ENCODE assay signal across 9 cellular contexts in genomic region chr2:23387221-23387550, GRCh38. TPM values are rescaled to one million over a fixed set of nuclear protein-coding genes. Genes with fewer than 3 reads are reported as not detected.
DNase-seq lines count a peak whose midpoint lies in the region; ATAC-seq and TF ChIP-seq lines count a peak whose summit lies in the region.
"Had no signal": no experiment of that assay in that cellular context is flagged by ENCODE, and none has a peak within 500 bp of the region (broad histone marks: within the 10 kb centered on the region; RNA-seq: fewer than 3 reads in every experiment).

No MANE protein-coding gene starts in this region.

- no peak overlapping the region for H2AK5ac ChIP-seq in mesenchymal stem cell (ENCODE audit: low read length, severe bottlenecking)

- H3K4me3 ChIP-seq in right atrium auricular region (peak overlapping the region; percentile 60 to 68), astrocyte of the spinal cord (ENCODE audit: low read depth, low read length) (peak overlapping the region; percentile 46), mesenchymal stem cell (ENCODE audit: insufficient read depth in 1 of 2, low read depth in 1 of 2, low read length in 2 of 2) (peak overlapping the region; percentile 78 to 85)

- DNase-seq in right atrium auricular region (ENCODE audit: low spot score) (no peak), left cardiac atrium (no peak), astrocyte of the spinal cord (ENCODE audit: low read depth, low spot score) (no peak), mesenchymal stem cell (no peak), NCI-H345 treated with DMSO at 0.1 percent for 48 hours (lab: John Stamatoyannopoulos, UW; ENCODE audit: unreplicated experiment) (no peak)
- no peak for DNase-seq in stimulated activated CD4-positive, alpha-beta T cell treated with anti-CD3 and anti-CD28 coated beads, Interleukin-4, amount 100 ng/mL, for 4 hours
- DNase-seq: NCI-H1048 had no signal

- in situ Hi-C loops in astrocyte of the spinal cord (cut with HindIII; ENCODE audit: low sequenced_read_pairs), result no loop called here

- TF ChIP-seq CTCF in right atrium auricular region (IDR thresholded peaks at IDR 0.05) (no peak), astrocyte of the spinal cord (IDR thresholded peaks at IDR 0.05; ENCODE audit: low read depth, low read length) (no peak)

- H3K4me1 ChIP-seq in right atrium auricular region (peaks cover 0 to 21% of the 10 kb centered on the region in 2 donors), mesenchymal stem cell (ENCODE audit: control insufficient read depth, insufficient read depth, low read depth, low read length) (peaks cover 14% of the 10 kb centered on the region)

- no peak overlapping the region for H4K91ac ChIP-seq in mesenchymal stem cell (ENCODE audit: low read length)

- H2AFZ ChIP-seq in mesenchymal stem cell (ENCODE audit: low read depth, low read length), result no peak overlapping the region

- H3K27me3 ChIP-seq in right atrium auricular region (peaks cover 0 to 3% of the 10 kb centered on the region in 2 donors), mesenchymal stem cell (ENCODE audit: control insufficient read depth in 1 of 2, insufficient read depth in 1 of 2, low read length in 2 of 2) (no peaks in the 10 kb centered on the region)

- no peak overlapping the region for H2BK12ac ChIP-seq in mesenchymal stem cell (ENCODE audit: low read length in 2 of 2)

- H3K4me2 ChIP-seq in mesenchymal stem cell (ENCODE audit: low read length, poor library complexity, severe bottlenecking), result peak overlapping the region; percentile 95

- no peak overlapping the region for H3K4ac ChIP-seq in mesenchymal stem cell (ENCODE audit: low read depth in 1 of 2, low read length in 2 of 2)

- H3K27ac ChIP-seq in right atrium auricular region (no peak overlapping the region), mesenchymal stem cell (ENCODE audit: low read length, poor library complexity, severe bottlenecking) (no peak overlapping the region)

- peaks cover 18% of the 10 kb centered on the region for H3K79me1 ChIP-seq in mesenchymal stem cell (replicated peaks; ENCODE audit: low read length, poor library complexity, severe bottlenecking)

- no peak overlapping the region for H4K8ac ChIP-seq in mesenchymal stem cell (ENCODE audit: low read length)

- WGBS in mesenchymal stem cell, result 2% methylated on average over 6 of the region's 9 CpGs

- intact Hi-C loops in left cardiac atrium (cut with DNase I), result no loop called here

- ATAC-seq in left cardiac atrium (no peak), HG02588 (IDR thresholded peaks at IDR 0.05; ENCODE audit: unreplicated experiment) (no peak), HG02571 (IDR thresholded peaks at IDR 0.05; ENCODE audit: unreplicated experiment) (no peak)

- H3K18ac ChIP-seq in mesenchymal stem cell (ENCODE audit: low read depth in 1 of 2, low read length in 2 of 2), result peak overlapping the region in 1 of 2 experiments; percentile 86

- H2BK120ac ChIP-seq in mesenchymal stem cell (ENCODE audit: low read depth, low read length), result no peak overlapping the region

- no peak overlapping the region for H2BK5ac ChIP-seq in mesenchymal stem cell (ENCODE audit: low read depth, low read length, poor library complexity, severe bottlenecking)

- H3K14ac ChIP-seq in mesenchymal stem cell (ENCODE audit: low read length in 2 of 2), result no peak overlapping the region

- H3K36me3 ChIP-seq in right atrium auricular region, result no peaks in the 10 kb centered on the region
- H3K36me3 ChIP-seq in mesenchymal stem cell (ENCODE audit: control insufficient read depth in 1 of 2, insufficient read depth in 2 of 2, low read depth in 1 of 2, low read length in 2 of 2), result no peaks in the 10 kb centered on the region

- H3K23ac ChIP-seq in mesenchymal stem cell (ENCODE audit: low read length in 2 of 2), result peak overlapping the region in 1 of 2 experiments; percentile 14

- peak overlapping the region; percentile 78 for H3K9ac ChIP-seq in mesenchymal stem cell (ENCODE audit: low read length)

- H3K9me3 ChIP-seq in right atrium auricular region (no peaks in the 10 kb centered on the region), mesenchymal stem cell (ENCODE audit: control insufficient read depth, low read length) (no peaks in the 10 kb centered on the region)

- no peak overlapping the region for H2BK15ac ChIP-seq in mesenchymal stem cell (ENCODE audit: low read depth, poor library complexity, severe bottlenecking)

RNA-seq across cellular contexts. Expression of gene KLHL29, which starts 2.2 kb away (rescaled TPM):
- total RNA-seq in right atrium auricular region (1 to 10 TPM; 2.0 to 4.2 TPM), left cardiac atrium (1 to 10 TPM; 1.3 to 3.3 TPM)
- 11.5 TPM for polyA plus RNA-seq in mesenchymal stem cell (2013, experiment 1 of 2)
- polyA plus RNA-seq in mesenchymal stem cell (2013, experiment 2 of 2), result 11.2 TPM
